Comparison of ENCODE assay signal across 23 cellular contexts in the genomic region with DNA sequence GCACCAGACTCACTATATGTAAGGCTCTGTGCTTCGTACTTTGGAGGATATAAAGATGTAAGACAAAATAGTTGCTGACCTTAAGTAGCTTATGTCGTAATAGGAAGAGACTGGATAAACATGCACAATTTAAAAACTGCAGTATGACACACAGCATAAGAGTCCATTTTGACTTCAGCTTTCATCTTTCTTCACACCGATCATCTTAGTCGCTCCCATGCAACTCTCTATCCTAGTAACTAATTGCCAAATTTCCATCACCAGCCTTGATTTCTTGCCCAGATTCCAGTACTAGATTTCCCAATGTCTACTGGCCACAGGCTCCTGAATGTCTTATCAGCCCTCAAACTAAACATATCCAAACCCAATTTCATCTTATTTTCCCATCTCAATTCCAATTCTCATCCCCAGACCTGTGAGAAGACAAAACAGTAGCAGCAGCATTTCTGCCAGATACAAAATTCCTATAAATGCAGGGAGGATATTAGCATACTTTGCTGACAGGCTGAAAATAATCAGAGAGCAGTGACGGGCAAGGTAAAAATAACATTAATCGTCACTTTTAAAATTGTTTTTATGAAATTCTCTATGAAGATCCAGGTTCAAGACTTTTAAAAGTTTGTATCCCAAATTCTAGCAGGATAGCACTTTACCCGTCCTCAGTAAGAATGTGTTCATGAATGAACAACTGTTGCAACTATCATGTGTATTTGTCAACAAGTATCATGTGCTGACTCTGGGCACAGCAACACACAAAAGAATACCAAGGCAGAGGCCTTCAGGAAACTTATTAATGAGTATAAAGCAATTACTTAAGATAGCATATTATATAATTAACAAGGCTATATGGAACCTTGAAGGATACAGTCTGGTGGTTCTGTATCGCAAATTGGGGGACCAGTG. TPM values are rescaled to one million over a fixed set of nuclear protein-coding genes. Genes with fewer than 3 reads are reported as not detected.
DNase-seq lines count a peak whose midpoint lies in the region; ATAC-seq and TF ChIP-seq lines count a peak whose summit lies in the region.
"Had no signal": no experiment of that assay in that cellular context is flagged by ENCODE, and none has a peak within 500 bp of the region (broad histone marks: within the 10 kb centered on the region; RNA-seq: fewer than 3 reads in every experiment).

No MANE protein-coding gene starts in this region.

- H3K18ac ChIP-seq in mesenchymal stem cell (ENCODE audit: low read depth in 1 of 2, low read length in 2 of 2): no peak overlapping the region

- no peak for TF ChIP-seq CTCF in AG04450 (IDR thresholded peaks at IDR 0.05; ENCODE audit: low read depth, low read length)
- TF ChIP-seq CTCF in choroid plexus epithelial cell (conservative IDR thresholded peaks at IDR 0.05; ENCODE audit: low read depth, low read length): no peak
- no peak for TF ChIP-seq CTCF in CD8-positive, alpha-beta T cell (IDR thresholded peaks at IDR 0.05)

- no peak for ATAC-seq in GM18498 (IDR thresholded peaks at IDR 0.05; ENCODE audit: unreplicated experiment)
- ATAC-seq in CD8-positive, alpha-beta T cell: no peak
- ATAC-seq: foreskin keratinocyte, PC-3 had no signal

- H3K27me3 Mint-ChIP-seq in CD8-positive, alpha-beta T cell (ENCODE audit: low read depth): no peaks in the 10 kb centered on the region
- H3K27me3 Mint-ChIP-seq: activated naive CD4-positive, alpha-beta T cell treated with anti-CD3 and anti-CD28 coated beads, Interleukin-2, amount 50 U/mL, for 24 hours; naive B cell had no signal

- H3F3A ChIP-seq in GM23248 (ENCODE audit: insufficient read depth): peaks cover 21% of the 10 kb centered on the region

- no peak overlapping the region for H3K27ac Mint-ChIP-seq in CD8-positive, alpha-beta T cell
- H3K27ac Mint-ChIP-seq: activated naive CD4-positive, alpha-beta T cell treated with anti-CD3 and anti-CD28 coated beads, Interleukin-2, amount 50 U/mL, for 24 hours; naive B cell had no signal

- H3K36me3 ChIP-seq in GM23248 (ENCODE audit: low read depth) (peaks cover 37% of the 10 kb centered on the region), mesenchymal stem cell (ENCODE audit: control insufficient read depth in 1 of 2, insufficient read depth in 2 of 2, low read depth in 1 of 2, low read length in 2 of 2) (peaks cover 18 to 91% of the 10 kb centered on the region in 2 experiments)
- H3K36me3 ChIP-seq in CD8-positive, alpha-beta T cell (ENCODE audit: insufficient read depth, low read length): peaks cover 14% of the 10 kb centered on the region

- DNase-seq in AG04450 (ENCODE audit: low read depth, low spot score) (peak; percentile 41), GM23248 (peak; percentile 88), choroid plexus epithelial cell (ENCODE audit: low read depth) (peak; percentile 76), mesenchymal stem cell (peak; percentile 67), HuH-7.5 (ENCODE audit: low spot score) (no peak), iPS-NIHi11 (ENCODE audit: low spot score) (no peak)
- DNase-seq in CD8-positive, alpha-beta T cell: no peak
- DNase-seq: activated CD4-positive, alpha-beta T cell treated with anti-CD3 and anti-CD28 coated beads, Interleukin-2, amount 50 U/mL, for 4 hours; activated T-cell treated with anti-CD3 and anti-CD28 coated beads, Interleukin-2, amount 50 U/mL, for 1 hour; caudate nucleus; effector CD8-positive, alpha-beta T cell; foreskin keratinocyte; naive B cell; NCI-H1092; NCI-H2107; PC-3; substantia nigra had no signal

- no peak overlapping the region for H3K23ac ChIP-seq in mesenchymal stem cell (ENCODE audit: low read length in 2 of 2)

- H2BK5ac ChIP-seq in mesenchymal stem cell (ENCODE audit: low read depth, low read length, poor library complexity, severe bottlenecking): no peak overlapping the region

- H4K91ac ChIP-seq in mesenchymal stem cell (ENCODE audit: low read length): no peak overlapping the region

- in situ Hi-C loops in GM23248 (cut with MboI): no loop called here

- H3K27me3 ChIP-seq in AG04450 (ENCODE audit: control insufficient read depth, insufficient read depth, low read length) (no peaks in the 10 kb centered on the region), GM23248 (replicated peaks; ENCODE audit: insufficient read depth) (no peaks in the 10 kb centered on the region), mesenchymal stem cell (ENCODE audit: control insufficient read depth in 1 of 2, insufficient read depth in 1 of 2, low read length in 2 of 2) (no peaks in the 10 kb centered on the region)
- H3K27me3 ChIP-seq in CD8-positive, alpha-beta T cell (ENCODE audit: insufficient read depth, low read length): no peaks in the 10 kb centered on the region
- H3K27me3 ChIP-seq: BLaER1, foreskin keratinocyte had no signal

- no peaks in the 10 kb centered on the region for H3K9me3 ChIP-seq in AG04450 (ENCODE audit: control insufficient read depth, insufficient read depth, low read length)
- H3K9me3 ChIP-seq in GM23248 (ENCODE audit: low read depth): no peaks in the 10 kb centered on the region
- no peaks in the 10 kb centered on the region for H3K9me3 ChIP-seq in mesenchymal stem cell (ENCODE audit: control insufficient read depth, low read length)
- no peaks in the 10 kb centered on the region for H3K9me3 ChIP-seq in CD8-positive, alpha-beta T cell (ENCODE audit: low read length)
- H3K9me3 ChIP-seq: BLaER1, prostate gland had no signal

- H2AK5ac ChIP-seq in mesenchymal stem cell (ENCODE audit: low read length, severe bottlenecking): no peak overlapping the region

- no peak overlapping the region for H2BK15ac ChIP-seq in mesenchymal stem cell (ENCODE audit: low read depth, poor library complexity, severe bottlenecking)

- no peaks in the 10 kb centered on the region for H3K9me3 Mint-ChIP-seq in CD8-positive, alpha-beta T cell
- H3K9me3 Mint-ChIP-seq: activated naive CD4-positive, alpha-beta T cell treated with anti-CD3 and anti-CD28 coated beads, Interleukin-2, amount 50 U/mL, for 24 hours; naive B cell had no signal

- H2AFZ ChIP-seq in GM23248: no peak overlapping the region
- H2AFZ ChIP-seq in mesenchymal stem cell (ENCODE audit: low read depth, low read length): no peak overlapping the region

- H3K36me3 Mint-ChIP-seq in CD8-positive, alpha-beta T cell: peaks cover 84% of the 10 kb centered on the region

- H3K4me3 Mint-ChIP-seq in CD8-positive, alpha-beta T cell: no peak overlapping the region
- H3K4me3 Mint-ChIP-seq: activated naive CD4-positive, alpha-beta T cell treated with anti-CD3 and anti-CD28 coated beads, Interleukin-2, amount 50 U/mL, for 24 hours; naive B cell had no signal

- CTCF ChIA-PET in AG04450 (lab: Charles Lee): interaction anchor here (1.3 kb wide), 1 partner anchor 1368 kb away, joined by 3 read pairs; no protein-coding TSS in a partner anchor
- CTCF ChIA-PET in CD8-positive, alpha-beta T cell (lab: Charles Lee): no interaction called here

- H3K27ac ChIP-seq in AG04450 (ENCODE audit: low read depth, low read length) (no peak overlapping the region), GM23248 (peak overlapping the region; percentile 69), mesenchymal stem cell (ENCODE audit: low read length, poor library complexity, severe bottlenecking) (no peak overlapping the region)
- no peak overlapping the region for H3K27ac ChIP-seq in CD8-positive, alpha-beta T cell (ENCODE audit: low read depth, low read length)
- H3K27ac ChIP-seq: BLaER1, foreskin keratinocyte, prostate gland, SK-N-MC had no signal

- H3K14ac ChIP-seq in mesenchymal stem cell (ENCODE audit: low read length in 2 of 2): no peak overlapping the region

- H3K4me3 ChIP-seq in AG04450 (ENCODE audit: low read depth, low read length) (no peak overlapping the region), GM23248 (no peak overlapping the region), choroid plexus epithelial cell (ENCODE audit: low read depth, low read length) (no peak overlapping the region), mesenchymal stem cell (ENCODE audit: insufficient read depth in 1 of 2, low read depth in 1 of 2, low read length in 2 of 2) (no peak overlapping the region)
- H3K4me3 ChIP-seq in CD8-positive, alpha-beta T cell (ENCODE audit: low read depth, low read length): no peak overlapping the region
- H3K4me3 ChIP-seq: BLaER1, lung, prostate gland, SK-N-MC had no signal

- H3K4me1 ChIP-seq in GM23248 (ENCODE audit: insufficient read depth): peaks cover 18% of the 10 kb centered on the region
- peaks cover 1% of the 10 kb centered on the region for H3K4me1 ChIP-seq in mesenchymal stem cell (ENCODE audit: control insufficient read depth, insufficient read depth, low read depth, low read length)
- peaks cover 5% of the 10 kb centered on the region for H3K4me1 ChIP-seq in CD8-positive, alpha-beta T cell (ENCODE audit: insufficient read depth, low read length)
- H3K4me1 ChIP-seq: foreskin keratinocyte, prostate gland had no signal

- no peak overlapping the region for H4K8ac ChIP-seq in mesenchymal stem cell (ENCODE audit: low read length)

- peak overlapping the region; percentile 26 for H3K4me2 ChIP-seq in GM23248 (ENCODE audit: unreplicated experiment)
- no peak overlapping the region for H3K4me2 ChIP-seq in mesenchymal stem cell (ENCODE audit: low read length, poor library complexity, severe bottlenecking)
- H3K4me2 ChIP-seq: BLaER1 had no signal

- no peak overlapping the region for H2BK120ac ChIP-seq in mesenchymal stem cell (ENCODE audit: low read depth, low read length)

- peaks cover 12% of the 10 kb centered on the region for H3K4me1 Mint-ChIP-seq in CD8-positive, alpha-beta T cell (ENCODE audit: low read depth)

- 54 to 59% methylated on average over 8 of the region's 8 CpGs for WGBS in GM23248 (ENCODE audit: low coverage in 1 of 2, low lambda C conversion rate in 2 of 2, missing lambda C conversion rate in 2 of 2), 2 experiments
- 94% methylated on average over 3 of the region's 8 CpGs for WGBS in mesenchymal stem cell

- H2BK12ac ChIP-seq in mesenchymal stem cell (ENCODE audit: low read length in 2 of 2): no peak overlapping the region

- H3K9ac ChIP-seq in GM23248 (peak overlapping the region; percentile 33), mesenchymal stem cell (ENCODE audit: low read length) (peak overlapping the region; percentile 4)
- H3K9ac ChIP-seq: BLaER1 had no signal

- peaks cover 19% of the 10 kb centered on the region for H3K79me1 ChIP-seq in mesenchymal stem cell (replicated peaks; ENCODE audit: low read length, poor library complexity, severe bottlenecking)

- POLR2A ChIA-PET in AG04450 (lab: Yijun Ruan, JAX): no interaction called here
- POLR2A ChIA-PET in CD8-positive, alpha-beta T cell (lab: Charles Lee): no interaction called here

- no peaks in the 10 kb centered on the region for H3K9me2 ChIP-seq in GM23248 (ENCODE audit: insufficient read depth)

- intact Hi-C loops in CD8-positive, alpha-beta T cell (cut with DNase I, micrococcal nuclease): no loop called here

- H3K4ac ChIP-seq in mesenchymal stem cell (ENCODE audit: low read depth in 1 of 2, low read length in 2 of 2): no peak overlapping the region

- H3K79me2 ChIP-seq in GM23248 (ENCODE audit: insufficient read depth): no peaks in the 10 kb centered on the region

- H4K20me1 ChIP-seq in GM23248 (ENCODE audit: insufficient read depth): no peaks in the 10 kb centered on the region
- H4K20me1 ChIP-seq: BLaER1 had no signal

RNA-seq across cellular contexts. Expression of a gene that starts 42.2 kb away (rescaled TPM):
- polyA plus RNA-seq in AG04450 (2011; rRNA removed) (49.1 and 64.7 TPM in 2 replicates), GM23248 (2016; fragmentation: Nextera tagmentation; extraction: Ambion mirVana) (23.4 and 25.0 TPM in 2 replicates)
- polyA minus RNA-seq in AG04450 (2011; rRNA and poly(A)+ RNA removed): 142 and 146 TPM in 2 replicates
- 52.2 and 76.4 TPM in 2 replicates for total RNA-seq in GM23248 (2014; rRNA removed; shearing (Covaris generic))
- polyA plus RNA-seq in mesenchymal stem cell (2013, experiment 1 of 2): 24.5 TPM
- polyA plus RNA-seq in mesenchymal stem cell (2013, experiment 2 of 2): 23.7 TPM
- 10 to 100 TPM; 26.2 to 28.8 TPM for total RNA-seq in CD8-positive, alpha-beta T cell

Comparison
In these comparisons a context has a peak if more than half of its experiments do, and no peak if none do; other contexts are left out.
1. DNase-seq: peak in AG04450 (single experiment), GM23248 (single experiment), choroid plexus epithelial cell (single experiment) and mesenchymal stem cell (single experiment); none in HuH-7.5 (single experiment), iPS-NIHi11 (single experiment) and CD8-positive, alpha-beta T cell (0 of 7).